ENCODE assay signal across 12 cellular contexts in genomic region chr5:75460532-75460931, GRCh38. TPM values are rescaled to one million over a fixed set of nuclear protein-coding genes. Genes with fewer than 3 reads are reported as not detected.
DNase-seq lines count a peak whose midpoint lies in the region; ATAC-seq and TF ChIP-seq lines count a peak whose summit lies in the region.
"Had no signal": no experiment of that assay in that cellular context is flagged by ENCODE, and none has a peak within 500 bp of the region (broad histone marks: within the 10 kb centered on the region; RNA-seq: fewer than 3 reads in every experiment).

No MANE protein-coding gene starts in this region.

- H3K36me3 ChIP-seq in mucosa of descending colon (ENCODE audit: low read depth) (no peaks in the 10 kb centered on the region), psoas muscle (ENCODE audit: insufficient read depth in 1 of 2, low read depth in 1 of 2) (no peaks in the 10 kb centered on the region)

- no peak overlapping the region for H3K4me3 ChIP-seq in mucosa of descending colon
- no peak overlapping the region for H3K4me3 ChIP-seq in psoas muscle
- H3K4me3 ChIP-seq: SJSA1 had no signal

- no peaks in the 10 kb centered on the region for H3K9me3 Mint-ChIP-seq in HFFc6

- ATAC-seq in GM18867 (IDR thresholded peaks at IDR 0.05; ENCODE audit: unreplicated experiment) (peak; percentile 12), GM21529 (IDR thresholded peaks at IDR 0.05; ENCODE audit: unreplicated experiment) (peak; percentile 17), mucosa of descending colon (peak; percentile 70), psoas muscle (no peak)
- ATAC-seq: esophagus mucosa had no signal

- H3K4me1 ChIP-seq in mucosa of descending colon (ENCODE audit: low read depth) (no peaks in the 10 kb centered on the region), psoas muscle (peaks cover 10% of the 10 kb centered on the region)

- WGBS in psoas muscle, 3 donors: 71 to 81% (median 80%) methylated on average over 2 of the region's 2 CpGs

- no peaks in the 10 kb centered on the region for H3K9me3 ChIP-seq in mucosa of descending colon
- H3K9me3 ChIP-seq in psoas muscle: no peaks in the 10 kb centered on the region
- H3K9me3 ChIP-seq: SJSA1 had no signal

- no peak overlapping the region for H3K4me3 Mint-ChIP-seq in HFFc6
- H3K4me3 Mint-ChIP-seq: activated naive CD8-positive, alpha-beta T cell treated with anti-CD3 and anti-CD28 coated beads, Interleukin-2, amount 10 ng/mL, durations not matched to agents 7 days and 5 days had no signal

- TF ChIP-seq CTCF in mucosa of descending colon (IDR thresholded peaks at IDR 0.05) (no peak), psoas muscle (IDR thresholded peaks at IDR 0.05) (no peak), HFFc6 (IDR thresholded peaks at IDR 0.05) (no peak)

- H3K27me3 ChIP-seq in psoas muscle (ENCODE audit: insufficient read depth in 3 of 3, low read length in 2 of 3): no peaks in the 10 kb centered on the region
- H3K27me3 ChIP-seq: SJSA1 had no signal

- no peak overlapping the region for H3K27ac Mint-ChIP-seq in HFFc6
- H3K27ac Mint-ChIP-seq: activated naive CD8-positive, alpha-beta T cell treated with anti-CD3 and anti-CD28 coated beads, Interleukin-2, amount 10 ng/mL, durations not matched to agents 7 days and 5 days had no signal

- peaks cover 21% of the 10 kb centered on the region for H3K4me1 Mint-ChIP-seq in HFFc6 (ENCODE audit: low read depth)

- no peak overlapping the region for H3K27ac ChIP-seq in psoas muscle
- H3K27ac ChIP-seq: SJSA1 had no signal

- peak; percentile 13 for DNase-seq in HuH-7 (ENCODE audit: low spot score)
- no peak for DNase-seq in mucosa of descending colon
- DNase-seq in psoas muscle: no peak
- DNase-seq in HFFc6: no peak
- no peak for DNase-seq in dedifferentiated amniotic fluid mesenchymal stem cell (ENCODE audit: extremely low spot score)
- DNase-seq: activated naive CD8-positive, alpha-beta T cell treated with anti-CD3 and anti-CD28 coated beads, Interleukin-2, amount 10 ng/mL, durations not matched to agents 7 days and 5 days; GOT3; NCI-H187 had no signal

- no peaks in the 10 kb centered on the region for H3K27me3 Mint-ChIP-seq in HFFc6 (ENCODE audit: insufficient read depth)
- H3K27me3 Mint-ChIP-seq: activated naive CD8-positive, alpha-beta T cell treated with anti-CD3 and anti-CD28 coated beads, Interleukin-2, amount 10 ng/mL, durations not matched to agents 7 days and 5 days had no signal

- H3K36me3 Mint-ChIP-seq in HFFc6 (ENCODE audit: low read depth): peaks cover 17% of the 10 kb centered on the region

- intact Hi-C loops in mucosa of descending colon (cut with DNase I, micrococcal nuclease) (no loop called here), psoas muscle (cut with DNase I) (no loop called here)

RNA-seq across cellular contexts. Expression of gene CERT1, which starts 50.9 kb away (rescaled TPM):
- 10 to 100 TPM; 41.4 to 63.4 (median 45.0) TPM for total RNA-seq in mucosa of descending colon
- total RNA-seq in psoas muscle: 10 to 100 TPM; 33.3 to 54.8 (median 49.6) TPM
- polyA plus RNA-seq in psoas muscle: 10 to 100 TPM; 14.1 to 63.3 (median 19.5) TPM
- total RNA-seq in HFFc6 (2021; fragmentation: NEBNext Ultra II Directional; extraction: Animal tissue kit (Norgen Biotek cat#: 25700)): 10 to 100 TPM; 19.4 to 28.3 (median 22.4) TPM

RNA-seq across cellular contexts. Expression of gene POLK, which starts 51.2 kb away (rescaled TPM):
- total RNA-seq in mucosa of descending colon (10 to 100 TPM; 15.3 to 32.5 (median 17.6) TPM), psoas muscle (10 to 100 TPM; 18.9 to 29.9 (median 26.7) TPM)
- polyA plus RNA-seq in psoas muscle: 10 to 100 TPM in 1 of 3 donors, 1 to 10 TPM in 2; 4.9 to 17.8 (median 6.7) TPM
- total RNA-seq in HFFc6 (2021; fragmentation: NEBNext Ultra II Directional; extraction: Animal tissue kit (Norgen Biotek cat#: 25700)): 10 to 100 TPM; 25.5 to 30.8 (median 28.7) TPM

Comparison
In these comparisons a context has a peak if more than half of its experiments do, and no peak if none do; other contexts are left out.
1. ATAC-seq: peak in GM18867 (single experiment), GM21529 (single experiment) and mucosa of descending colon (single experiment); none in psoas muscle (0 of 4).